ENCODE assay signal across 8 cellular contexts in the genomic region with DNA sequence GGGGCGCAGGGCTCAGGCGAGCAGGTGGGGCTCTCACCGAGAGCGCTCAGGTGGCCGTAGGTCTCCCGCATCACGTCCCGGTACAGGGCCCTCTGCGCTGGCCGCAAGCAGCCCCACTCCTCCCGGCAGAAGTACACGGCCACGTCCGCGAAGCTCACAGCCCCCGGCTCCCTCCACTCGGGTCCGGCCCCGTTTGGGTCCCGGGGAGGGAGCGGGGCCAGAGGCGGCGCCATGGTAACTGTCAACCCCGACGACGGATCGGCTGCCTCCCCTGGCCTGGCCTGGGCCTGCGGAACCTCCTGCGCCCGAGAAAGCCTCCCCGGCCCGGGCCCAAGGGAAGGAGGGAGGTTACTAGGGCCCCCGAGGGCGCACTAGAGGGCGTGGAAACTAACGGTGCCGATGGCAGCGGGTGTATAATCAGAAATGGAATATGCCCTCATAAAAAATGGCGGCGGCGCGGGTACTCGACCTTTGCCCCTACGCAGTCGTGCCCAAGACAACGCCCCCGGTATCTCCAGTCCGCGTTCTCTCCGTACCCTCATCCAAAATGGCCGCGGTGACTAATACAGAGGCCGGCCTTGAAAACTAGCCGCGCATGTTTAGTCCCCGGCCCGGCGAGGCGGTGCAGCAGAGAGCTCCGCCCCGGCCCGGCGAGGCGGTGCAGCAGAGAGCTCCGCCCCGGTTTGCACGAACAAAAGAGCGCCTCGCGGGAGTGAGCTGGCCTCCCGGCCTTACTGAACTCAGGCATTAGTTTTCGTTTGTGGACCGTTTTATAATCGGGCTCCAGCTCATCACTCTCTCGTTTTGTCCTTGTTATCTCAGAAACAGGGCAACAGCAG. TPM values are rescaled to one million over a fixed set of nuclear protein-coding genes. Genes with fewer than 3 reads are reported as not detected.
DNase-seq lines count a peak whose midpoint lies in the region; ATAC-seq, FAIRE-seq and TF ChIP-seq lines count a peak whose summit lies in the region.

Gene ZNF764, minus strand, starts transcription at position 425 of the 839 bp plus-strand sequence. Its CDS starts 192 bp downstream, at position 233.

- H3K27me3 ChIP-seq in Caco-2 (replicated peaks; ENCODE audit: control insufficient read depth, insufficient read depth, low read length): no peaks in the 10 kb centered on the region
- no peaks in the 10 kb centered on the region for H3K27me3 ChIP-seq in mesenchymal stem cell (ENCODE audit: control insufficient read depth in 1 of 2, insufficient read depth in 1 of 2, low read length in 2 of 2)

- H3K9me3 Mint-ChIP-seq in Caco-2 (ENCODE audit: unreplicated experiment): no peaks in the 10 kb centered on the region
- H3K9me3 Mint-ChIP-seq in effector memory CD8-positive, alpha-beta T cell: no peaks in the 10 kb centered on the region

- H3K4me1 Mint-ChIP-seq in Caco-2 (ENCODE audit: low read depth, unreplicated experiment): peaks cover 6% of the 10 kb centered on the region
- H3K4me1 Mint-ChIP-seq in effector memory CD8-positive, alpha-beta T cell (ENCODE audit: low read depth in 2 of 2): peaks cover 22 to 32% of the 10 kb centered on the region in 2 donors

- peak within 1 kb of the TSS; percentile 79 for H3K4me2 ChIP-seq in mesenchymal stem cell (ENCODE audit: low read length, poor library complexity, severe bottlenecking)

- peak within 1 kb of the TSS; percentile 90 for H2BK15ac ChIP-seq in mesenchymal stem cell (ENCODE audit: low read depth, poor library complexity, severe bottlenecking)

- peak within 1 kb of the TSS; percentile 85 for H4K91ac ChIP-seq in mesenchymal stem cell (ENCODE audit: low read length)

- peak within 1 kb of the TSS; percentile 91 for H4K8ac ChIP-seq in mesenchymal stem cell (ENCODE audit: low read length)

- H2BK120ac ChIP-seq in mesenchymal stem cell (ENCODE audit: low read depth, low read length): peak within 1 kb of the TSS; percentile 45

- peak within 1 kb of the TSS; percentile 73 for H3K27ac ChIP-seq in mesenchymal stem cell (ENCODE audit: low read length, poor library complexity, severe bottlenecking)

- H3K4me1 ChIP-seq in Caco-2 (peaks cover 5% of the 10 kb centered on the region; the same call in 1 of the 2 replicates), mesenchymal stem cell (ENCODE audit: control insufficient read depth, insufficient read depth, low read depth, low read length) (peaks cover 9% of the 10 kb centered on the region)

- H3K14ac ChIP-seq in mesenchymal stem cell (ENCODE audit: low read length in 2 of 2): peak within 1 kb of the TSS in 1 of 2 experiments; percentile 94

- H3K4me3 Mint-ChIP-seq in Caco-2 (ENCODE audit: unreplicated experiment): peak within 1 kb of the TSS; percentile 78
- peak within 1 kb of the TSS; percentile 84 to 86 for H3K4me3 Mint-ChIP-seq in effector memory CD8-positive, alpha-beta T cell

- H3K36me3 ChIP-seq in Caco-2 (ENCODE audit: control insufficient read depth, insufficient read depth, low read length) (peaks cover 2% of the 10 kb centered on the region), mesenchymal stem cell (ENCODE audit: control insufficient read depth in 1 of 2, insufficient read depth in 2 of 2, low read depth in 1 of 2, low read length in 2 of 2) (peaks cover 20 to 24% of the 10 kb centered on the region in 2 experiments)

- peak within 1 kb of the TSS in 1 of 2 experiments; percentile 45 for H2BK12ac ChIP-seq in mesenchymal stem cell (ENCODE audit: low read length in 2 of 2)

- under 1% methylated on average over 75 of the region's 75 CpGs for WGBS in mesenchymal stem cell

- peak within 1 kb of the TSS; percentile 53 for H3K27ac Mint-ChIP-seq in Caco-2 (ENCODE audit: unreplicated experiment)
- peak within 1 kb of the TSS; percentile 89 to 93 for H3K27ac Mint-ChIP-seq in effector memory CD8-positive, alpha-beta T cell

- intact Hi-C loops in Caco-2 (cut with micrococcal nuclease; ENCODE audit: unreplicated experiment): loop anchor here (2.0 kb wide), 2 partner anchors 15 to 23 kb away; partner anchors contain the start of gene ZNF747

- H3K4me3 ChIP-seq in Caco-2 (ENCODE audit: low read depth, low read length) (peak within 1 kb of the TSS; percentile 72), mesenchymal stem cell (ENCODE audit: insufficient read depth in 1 of 2, low read depth in 1 of 2, low read length in 2 of 2) (peak within 1 kb of the TSS; percentile 85 to 90)

- peaks cover 18% of the 10 kb centered on the region for H3K79me1 ChIP-seq in mesenchymal stem cell (replicated peaks; ENCODE audit: low read length, poor library complexity, severe bottlenecking)

- no peaks in the 10 kb centered on the region for H3K9me3 ChIP-seq in Caco-2
- no peaks in the 10 kb centered on the region for H3K9me3 ChIP-seq in mesenchymal stem cell (ENCODE audit: control insufficient read depth, low read length)

- peak within 1 kb of the TSS; percentile 88 for H2AFZ ChIP-seq in mesenchymal stem cell (ENCODE audit: low read depth, low read length)

- DNase-seq in Caco-2: peak; percentile 96 to 97
- peak; percentile 98 for DNase-seq in HTR-8/SVneo (ENCODE audit: insufficient read length, low spot score)
- peak; percentile 97 for DNase-seq in NOMO-1 treated with dmso at 0.1 percent for 144 hours (lab: John Stamatoyannopoulos, UW; ENCODE audit: unreplicated experiment)
- peak; percentile 76 to 96 (median 88) for DNase-seq in activated CD8-positive, alpha-beta memory T cell treated with anti-CD3 and anti-CD28 coated beads for 48 hours (ENCODE audit: low read depth in 2 of 3, low spot score in 2 of 3)
- peak; percentile 93 to 95 (median 95) for DNase-seq in effector memory CD8-positive, alpha-beta T cell
- peak; percentile 98 for DNase-seq in mesenchymal stem cell
- peak; percentile 94 for DNase-seq in stimulated activated CD8-positive, alpha-beta memory T cell treated with anti-CD3 and anti-CD28 coated beads, Interleukin-12 subunit alpha, Interleukin-12 subunit beta, amount 100 ng/mL, for 4 hours (ENCODE audit: low read depth)

- H3K9ac ChIP-seq in mesenchymal stem cell (ENCODE audit: low read length): peak within 1 kb of the TSS; percentile 95

- no peak for TF ChIP-seq CTCF in Caco-2 (IDR thresholded peaks at IDR 0.05; ENCODE audit: insufficient read depth in 1 of 2, low read depth in 1 of 2, low read length in 1 of 2, severe bottlenecking in 1 of 2, unreplicated experiment in 1 of 2)

- peak within 1 kb of the TSS; percentile 72 to 96 for H3K4ac ChIP-seq in mesenchymal stem cell (ENCODE audit: low read depth in 1 of 2, low read length in 2 of 2)

- no TSS peak for BruUV-seq in Caco-2 (replicated peaks; lab: Mats Ljungman, UMichigan)

- peak; percentile 90 for ATAC-seq in GM21360 (IDR thresholded peaks at IDR 0.05; ENCODE audit: unreplicated experiment)
- peak; percentile 92 for ATAC-seq in effector memory CD8-positive, alpha-beta T cell (replicated peaks)

- POLR2A ChIA-PET in Caco-2 (lab: Charles Lee): interaction anchor here (0.6 to 1.5 kb wide), 12 partner anchors 9 to 187 kb away, joined by 3 to 20 read pairs (median 4); partner anchors contain the start of genes DCTPP1, PRR14, ZNF688 and ZNF747

- peak within 1 kb of the TSS; percentile 93 to 97 for H3K18ac ChIP-seq in mesenchymal stem cell (ENCODE audit: low read depth in 1 of 2, low read length in 2 of 2)

- peak within 1 kb of the TSS; percentile 43 for H2AK5ac ChIP-seq in mesenchymal stem cell (ENCODE audit: low read length, severe bottlenecking)

- H3K27me3 Mint-ChIP-seq in Caco-2 (ENCODE audit: insufficient read depth, unreplicated experiment): no peaks in the 10 kb centered on the region
- H3K27me3 Mint-ChIP-seq in effector memory CD8-positive, alpha-beta T cell: no peaks in the 10 kb centered on the region

- peaks cover 18% of the 10 kb centered on the region for H3K36me3 Mint-ChIP-seq in Caco-2 (ENCODE audit: insufficient read depth, unreplicated experiment)
- H3K36me3 Mint-ChIP-seq in effector memory CD8-positive, alpha-beta T cell (ENCODE audit: insufficient read depth): peaks cover 39% of the 10 kb centered on the region

- peak within 1 kb of the TSS; percentile 84 to 91 for H3K23ac ChIP-seq in mesenchymal stem cell (ENCODE audit: low read length in 2 of 2)

- CTCF ChIA-PET in Caco-2 (lab: Charles Lee): interaction anchor here (0.9 to 2.2 kb wide), 7 partner anchors 10 to 128 kb away, joined by 4 to 32 read pairs (median 6); partner anchors contain the start of genes DCTPP1, ZNF688, ZNF689 and ZNF747

- H2BK5ac ChIP-seq in mesenchymal stem cell (ENCODE audit: low read depth, low read length, poor library complexity, severe bottlenecking): no peak within 1 kb of the TSS

- peak; percentile 13 for FAIRE-seq in HTR-8/SVneo (lab: Jason Lieb, UNC)

RNA-seq across cellular contexts. Expression of gene ZNF764, which starts in this region (rescaled TPM):
- 8.5 and 10.9 TPM in 2 replicates for total RNA-seq in Caco-2 (2022)
- 6.1 TPM for polyA plus RNA-seq in mesenchymal stem cell (2013, experiment 1 of 2)
- polyA plus RNA-seq in mesenchymal stem cell (2013, experiment 2 of 2): 5.7 TPM

Comparison
In these comparisons a context has a peak if more than half of its experiments do, and no peak if none do; other contexts are left out.
1. Peak in every context shown above with its lines: DNase-seq, ATAC-seq, H3K4me3 ChIP-seq and H3K27ac ChIP-seq.